23 cellular contexts compared by ENCODE assay signal in genomic region chr5:159449925-159450324, GRCh38.
DNase-seq lines count a peak whose midpoint lies in the region; ATAC-seq and TF ChIP-seq lines count a peak whose summit lies in the region.
"Had no signal": no experiment of that assay in that cellular context is flagged by ENCODE, and none has a peak within 500 bp of the region (broad histone marks: within the 10 kb centered on the region; RNA-seq: fewer than 3 reads in every experiment).

No MANE protein-coding gene starts in this region.

- CTCF ChIA-PET in HCT116 (lab: Charles Lee): interaction anchor here (0.6 to 1.0 kb wide), 2 partner anchors 66 to 537 kb away, joined by 3 to 4 read pairs; no protein-coding TSS in a partner anchor

- intact Hi-C loops in HCT116 (cut with micrococcal nuclease): loop anchor here (5.0 to 10.0 kb wide), 3 partner anchors 132 to 375 kb away; no protein-coding TSS in a partner anchor

- peaks cover 24 to 34% of the 10 kb centered on the region in 2 experiments for H3K4me1 ChIP-seq in HCT116 (ENCODE audit: control insufficient read depth in 1 of 2, insufficient read depth in 2 of 2, low read length in 2 of 2)
- peaks cover 10% of the 10 kb centered on the region for H3K4me1 ChIP-seq in foreskin keratinocyte
- H3K4me1 ChIP-seq: transverse colon had no signal

- H3K27me3 Mint-ChIP-seq in nephron progenitor cell (ENCODE audit: low read depth, poor library complexity): peaks cover 19% of the 10 kb centered on the region
- H3K27me3 Mint-ChIP-seq: stimulated activated memory B cell treated with anti-CD40 and anti-IgM and Interleukin-4, amounts not matched to agents 10 μg/mL and 1 μg/mL and 100 μg/mL, for 72 hours had no signal

- H3K36me3 ChIP-seq in HCT116 (ENCODE audit: control insufficient read depth in 1 of 2, insufficient read depth in 2 of 2, low read length in 2 of 2): no peaks in the 10 kb centered on the region
- H3K36me3 ChIP-seq: cardiac muscle cell, transverse colon had no signal

- POLR2A ChIA-PET in HCT116 (lab: Charles Lee): interaction anchor here (1.0 kb wide), 1 partner anchor 19 kb away, joined by 3 read pairs; no protein-coding TSS in a partner anchor

- BruUV-seq in HCT116 (replicated peaks; lab: Mats Ljungman, UMichigan): no TSS peak

- H3K36me3 Mint-ChIP-seq in nephron progenitor cell (ENCODE audit: low read depth): no peaks in the 10 kb centered on the region
- H3K36me3 Mint-ChIP-seq: activated naive CD4-positive, alpha-beta T cell treated with anti-CD3 and anti-CD28 coated beads, Interleukin-2, amount 50 U/mL, for 72 hours had no signal

- RAD21 ChIA-PET in HCT116 (lab: Charles Lee; ENCODE audit: low non-redundant PET in 1 of 2, low total read pairs in 2 of 2, uncharacterized antibody in 2 of 2, unreplicated experiment in 2 of 2): no interaction called here

- H3K27me3 ChIP-seq in HCT116 (ENCODE audit: insufficient read depth, low read length) (no peaks in the 10 kb centered on the region), foreskin keratinocyte (peaks cover 7% of the 10 kb centered on the region)
- H3K27me3 ChIP-seq: cardiac muscle cell, transverse colon had no signal

- TF ChIP-seq POLR2A in HCT116 (IDR thresholded peaks at IDR 0.05; ENCODE audit: borderline replicate concordance, extremely low read depth, insufficient read depth, insufficient read length): no peak

- DNase-seq in 8988T (peak; percentile 53), HCT116 (ENCODE audit: low read depth, low spot score) (peak; percentile 48), T1000 (lab: John Stamatoyannopoulos, UW) (peak; percentile 39), foreskin keratinocyte (peak in 1 of 2 donors; percentile 51), NCI-H2029 (lab: John Stamatoyannopoulos, UW) (no peak), nephron progenitor cell (no peak)
- no peak for DNase-seq in activated T-cell treated with anti-CD3 and anti-CD28 coated beads, Interleukin-2, amount 50 U/mL, for 48 hours
- DNase-seq: activated CD4-positive, alpha-beta T cell treated with anti-CD3 and anti-CD28 coated beads, Interleukin-2, amount 10 ng/mL, durations not matched to agents 24 days and 14 days; CD4-positive, alpha-beta T cell; DND-41; head of caudate nucleus; NCI-H2081; NCI-H510A treated with DMSO at 0.1 percent for 48 hours; stimulated activated CD4-positive, alpha-beta T cell treated with anti-CD3 and anti-CD28 coated beads, Interleukin-12 subunit alpha, Interleukin-12 subunit beta, amount 100 ng/mL, for 4 hours; transverse colon had no signal

- H3K4me3 Mint-ChIP-seq in nephron progenitor cell: no peak overlapping the region
- H3K4me3 Mint-ChIP-seq: activated CD4-positive, alpha-beta T cell treated with anti-CD3 and anti-CD28 coated beads, Interleukin-2, amount 10 ng/mL, durations not matched to agents 24 days and 14 days; CD4-positive, alpha-beta T cell; IgD-negative memory B cell; neural crest cell; stimulated activated memory B cell treated with anti-CD40 and anti-IgM and Interleukin-4, amounts not matched to agents 10 μg/mL and 1 μg/mL and 100 μg/mL, for 72 hours had no signal

- H3K79me2 ChIP-seq in HCT116 (ENCODE audit: insufficient read depth, low read length): no peaks in the 10 kb centered on the region

- no peaks in the 10 kb centered on the region for H3K9me3 Mint-ChIP-seq in nephron progenitor cell
- H3K9me3 Mint-ChIP-seq: activated naive CD4-positive, alpha-beta T cell treated with anti-CD3 and anti-CD28 coated beads, Interleukin-2, amount 50 U/mL, for 72 hours; CD4-positive, alpha-beta T cell; IgD-negative memory B cell; neural crest cell; stimulated activated memory B cell treated with anti-CD40 and anti-IgM and Interleukin-4, amounts not matched to agents 10 μg/mL and 1 μg/mL and 100 μg/mL, for 72 hours had no signal

- H3K4me3 ChIP-seq in HCT116 (replicated peaks in 1 of 2; ENCODE audit: low read depth in 1 of 2, low read length in 2 of 2): no peak overlapping the region
- H3K4me3 ChIP-seq: cardiac muscle cell, SK-N-MC, transverse colon had no signal

- no peak for TF ChIP-seq RAD21 in HCT116 (IDR thresholded peaks at IDR 0.05; ENCODE audit: low read depth)

- H3K9me2 ChIP-seq in HCT116 (ENCODE audit: insufficient read depth): no peaks in the 10 kb centered on the region

- H3K9ac ChIP-seq in HCT116 (ENCODE audit: low read length): no peak overlapping the region

- no peak overlapping the region for H2AFZ ChIP-seq in HCT116 (ENCODE audit: low read depth, low read length, poor library complexity, severe bottlenecking)

- no peak overlapping the region for H3K27ac Mint-ChIP-seq in nephron progenitor cell
- H3K27ac Mint-ChIP-seq: activated CD4-positive, alpha-beta T cell treated with anti-CD3 and anti-CD28 coated beads, Interleukin-2, amount 10 ng/mL, durations not matched to agents 24 days and 14 days; activated naive CD4-positive, alpha-beta T cell treated with anti-CD3 and anti-CD28 coated beads, Interleukin-2, amount 50 U/mL, for 72 hours; CD4-positive, alpha-beta T cell; IgD-negative memory B cell; stimulated activated memory B cell treated with anti-CD40 and anti-IgM and Interleukin-4, amounts not matched to agents 10 μg/mL and 1 μg/mL and 100 μg/mL, for 72 hours had no signal

- no peaks in the 10 kb centered on the region for H3K4me1 Mint-ChIP-seq in nephron progenitor cell
- H3K4me1 Mint-ChIP-seq: neural crest cell had no signal

- H3K27ac ChIP-seq in HCT116 (ENCODE audit: low read depth, low read length) (no peak overlapping the region), foreskin keratinocyte (no peak overlapping the region)
- H3K27ac ChIP-seq: cardiac muscle cell, SK-N-MC, transverse colon had no signal

- TF ChIP-seq CTCF in HCT116 (IDR thresholded peaks at IDR 0.05 in 2 of 3, conservative IDR thresholded peaks at IDR 0.05 in 1 of 3; ENCODE audit: borderline replicate concordance in 1 of 3, insufficient read depth in 1 of 3, low read depth in 2 of 3, low read length in 2 of 3) (no peak), foreskin keratinocyte (conservative IDR thresholded peaks at IDR 0.05) (no peak), nephron progenitor cell (IDR thresholded peaks at IDR 0.05) (no peak)

- ATAC-seq in HCT116 (peak; percentile 91), foreskin keratinocyte (peak; percentile 72), GM18867 (IDR thresholded peaks at IDR 0.05; ENCODE audit: unreplicated experiment) (no peak)
- ATAC-seq: activated naive CD4-positive, alpha-beta T cell treated with anti-CD3 and anti-CD28 coated beads, Interleukin-2, amount 50 U/mL, for 72 hours; esophagus mucosa; stimulated activated memory B cell treated with anti-CD40 and anti-IgM and Interleukin-4, amounts not matched to agents 10 μg/mL and 1 μg/mL and 100 μg/mL, for 72 hours had no signal

- H3K4me2 ChIP-seq in HCT116 (ENCODE audit: low read length): peak overlapping the region; percentile 52

- no peaks in the 10 kb centered on the region for H3K9me3 ChIP-seq in HCT116 (ENCODE audit: control insufficient read depth in 1 of 2, insufficient read depth in 1 of 2, low read depth in 1 of 2, low read length in 2 of 2)
- H3K9me3 ChIP-seq: transverse colon had no signal

- H4K20me1 ChIP-seq in HCT116 (ENCODE audit: insufficient read depth): no peaks in the 10 kb centered on the region

TF ChIP-seq in HCT116, 20 proteins besides CTCF, POLR2A, EP300 and RAD21 (continues in another document):
- TF ChIP-seq CEBPB (IDR thresholded peaks at IDR 0.05; ENCODE audit: low read depth): no peak
- peak; percentile 97 for TF ChIP-seq FOSL1 (IDR thresholded peaks at IDR 0.05; ENCODE audit: low read depth)
- no peak for TF ChIP-seq ZNF274 (IDR thresholded peaks at IDR 0.05; ENCODE audit: low read depth, low read length)
- TF ChIP-seq ELF1 (IDR thresholded peaks at IDR 0.05; ENCODE audit: borderline replicate concordance, low read depth): no peak
- TF ChIP-seq ATF3 (IDR thresholded peaks at IDR 0.05): no peak
- no peak for TF ChIP-seq REST (IDR thresholded peaks at IDR 0.05; ENCODE audit: low read depth)
- TF ChIP-seq JUND (IDR thresholded peaks at IDR 0.05): peak; percentile 92
- no peak for TF ChIP-seq YY1 (IDR thresholded peaks at IDR 0.05; ENCODE audit: extremely low read depth, insufficient replicate concordance, low read depth, low read length)
- no peak for TF ChIP-seq TCF7L2 (IDR thresholded peaks at IDR 0.05; ENCODE audit: borderline replicate concordance, extremely low read depth, insufficient read depth, insufficient read length)
- no peak for TF ChIP-seq EGR1 (IDR thresholded peaks at IDR 0.05; ENCODE audit: low read depth)
- peak; percentile 38; the same call in 1 of the 2 replicates for TF ChIP-seq MAX (IDR thresholded peaks at IDR 0.05)
- TF ChIP-seq SIN3A (IDR thresholded peaks at IDR 0.05; ENCODE audit: low read depth): no peak; the same call in 1 of the 2 replicates

Comparison
In these comparisons a context has a peak if more than half of its experiments do, and no peak if none do; other contexts are left out.
1. DNase-seq: peak in 8988T (single experiment), HCT116 (single experiment) and T1000 (single experiment); none in NCI-H2029 (single experiment), activated T-cell treated with anti-CD3 and anti-CD28 coated beads, Interleukin-2, amount 50 U/mL, for 48 hours (0 of 2) and nephron progenitor cell (single experiment).